ENCODE assay signal across 13 cellular contexts in genomic region chr14:72663076-72663487, GRCh38.
"Had no signal": no experiment of that assay in that cellular context is flagged by ENCODE, and none has a peak within 500 bp of the region (broad histone marks: within the 10 kb centered on the region; RNA-seq: fewer than 3 reads in every experiment).

No MANE protein-coding gene starts in this region.

- H3K4me1 ChIP-seq: lower lobe of right lung had no signal

- ATAC-seq: lower lobe of right lung; naive thymus-derived CD4-positive, alpha-beta T cell; SK-N-SH treated with all-trans-retinoic acid at 6 μM for 48 hours had no signal

- H3K9me3 ChIP-seq: lower lobe of right lung, neutrophil had no signal

- H3K27ac ChIP-seq: lower lobe of right lung, neutrophil had no signal

- H3K4me3 ChIP-seq: lower lobe of right lung had no signal

- FAIRE-seq: small intestine had no signal

- H3K9me3 Mint-ChIP-seq: activated B cell treated with CpG ODN at 0.5 μM for 24 hours had no signal

- H3K4me3 Mint-ChIP-seq: activated B cell treated with CpG ODN at 0.5 μM for 24 hours; naive thymus-derived CD4-positive, alpha-beta T cell had no signal

- H3K27ac Mint-ChIP-seq: activated B cell treated with CpG ODN at 0.5 μM for 24 hours; naive thymus-derived CD4-positive, alpha-beta T cell had no signal

- DNase-seq: activated B cell treated with CpG ODN at 0.5 μM for 24 hours; activated effector memory CD4-positive, alpha-beta T cell treated with Interleukin-2 at 50 U/mL for 16 hours; caudate nucleus; cortex of kidney; effector memory CD4-positive, alpha-beta T cell; hippocampal formation; lower lobe of right lung; naive thymus-derived CD4-positive, alpha-beta T cell; posterior cingulate gyrus; small intestine; trophoblast cell had no signal

- H3K36me3 ChIP-seq: lower lobe of right lung, neutrophil had no signal
